Comparison of ENCODE assay signal across 13 cellular contexts in the genomic region with DNA sequence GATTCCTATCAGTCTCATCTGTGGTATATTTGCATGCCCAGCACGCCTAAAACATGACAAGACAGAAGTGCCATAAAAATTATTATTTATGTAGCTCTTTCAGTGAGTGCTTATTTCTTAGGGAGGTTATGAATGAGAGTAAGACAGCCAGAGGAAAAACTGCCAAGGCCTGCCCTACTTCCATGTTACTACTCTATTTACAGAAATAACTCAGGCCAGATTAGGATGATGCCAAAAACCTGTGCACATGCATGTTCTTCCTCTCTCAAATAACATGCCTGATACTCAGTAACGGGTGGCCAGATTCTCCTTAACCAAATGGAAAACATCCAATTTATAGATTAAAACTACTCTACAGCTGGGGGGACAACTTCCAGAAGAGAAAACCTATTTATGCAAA.
"Had no signal": no experiment of that assay in that cellular context is flagged by ENCODE, and none has a peak within 500 bp of the region (broad histone marks: within the 10 kb centered on the region; RNA-seq: fewer than 3 reads in every experiment).

No MANE protein-coding gene starts in this region.

- DNase-seq: activated CD4-positive, alpha-beta T cell treated with anti-CD3 and anti-CD28 coated beads for 36 hours; activated CD4-positive, alpha-beta T cell treated with anti-CD3 and anti-CD28 coated beads, Interleukin-2, amount 50 U/mL, for 48 hours; activated naive CD4-positive, alpha-beta T cell; brain microvascular endothelial cell; cortex of kidney; head of caudate nucleus; kidney; naive thymus-derived CD8-positive, alpha-beta T cell; pancreas; spleen; stimulated activated CD4-positive, alpha-beta T cell treated with anti-CD3 and anti-CD28 coated beads, Interleukin-4, amount 100 ng/mL, for 4 hours; stimulated activated naive B cell treated with anti-CD40 and anti-IgM and Interleukin-4, amounts not matched to agents 10 μg/mL and 1 μg/mL and 100 μg/mL, for 72 hours; T-helper 2 cell had no signal

- H3K4me3 ChIP-seq: pancreas, spleen had no signal

- H3K27ac ChIP-seq: brain microvascular endothelial cell, pancreas, spleen had no signal

- H3K27me3 ChIP-seq: brain microvascular endothelial cell, pancreas, spleen had no signal

- H3K9me3 ChIP-seq: pancreas, spleen had no signal

- ATAC-seq: activated CD4-positive, alpha-beta T cell treated with anti-CD3 and anti-CD28 coated beads for 36 hours; naive thymus-derived CD8-positive, alpha-beta T cell; stimulated activated naive B cell treated with anti-CD40 and anti-IgM and Interleukin-4, amounts not matched to agents 10 μg/mL and 1 μg/mL and 100 μg/mL, for 72 hours had no signal
